ENCODE assay signal across 27 cellular contexts in genomic region chr18:45285251-45285650, GRCh38.
"Had no signal": no experiment of that assay in that cellular context is flagged by ENCODE, and none has a peak within 500 bp of the region (broad histone marks: within the 10 kb centered on the region; RNA-seq: fewer than 3 reads in every experiment).

No MANE protein-coding gene starts in this region.

- H3K4me3 Mint-ChIP-seq: stimulated activated memory B cell treated with anti-CD40 and anti-IgM and Interleukin-4, amounts not matched to agents 10 μg/mL and 1 μg/mL and 100 μg/mL, for 72 hours; stimulated activated naive B cell treated with anti-CD40 and anti-IgM and Interleukin-4, amounts not matched to agents 10 μg/mL and 1 μg/mL and 100 μg/mL, for 72 hours; stimulated activated naive CD8-positive, alpha-beta T cell treated with anti-CD3 and anti-CD28 coated beads, Interleukin-15, amount 100 ng/mL, for 72 hours; stimulated activated naive CD8-positive, alpha-beta T cell treated with anti-CD3 and anti-CD28 coated beads, Interleukin-15, Interleukin-2, amounts not matched to agents 100 ng/mL and 50 ng/mL, for 24 hours; type B pancreatic cell had no signal

- H3K27me3 ChIP-seq: stomach, suprapubic skin, testis, thyroid gland, tibial artery, tibial nerve, transverse colon, upper lobe of left lung, upper lobe of right lung, uterus, vagina had no signal

- H3K27ac Mint-ChIP-seq: stimulated activated memory B cell treated with anti-CD40 and anti-IgM and Interleukin-4, amounts not matched to agents 10 μg/mL and 1 μg/mL and 100 μg/mL, for 72 hours; stimulated activated naive B cell treated with anti-CD40 and anti-IgM and Interleukin-4, amounts not matched to agents 10 μg/mL and 1 μg/mL and 100 μg/mL, for 72 hours; stimulated activated naive CD8-positive, alpha-beta T cell treated with anti-CD3 and anti-CD28 coated beads, Interleukin-15, amount 100 ng/mL, for 72 hours; stimulated activated naive CD8-positive, alpha-beta T cell treated with anti-CD3 and anti-CD28 coated beads, Interleukin-15, Interleukin-2, amounts not matched to agents 100 ng/mL and 50 ng/mL, for 24 hours; type B pancreatic cell had no signal

- H3K4me3 ChIP-seq: stomach, suprapubic skin, testis, thoracic aorta, thyroid gland, tibial artery, tibial nerve, transverse colon, upper lobe of left lung, upper lobe of right lung, uterus, vagina had no signal

- H3K36me3 ChIP-seq: stomach, suprapubic skin, thoracic aorta, thyroid gland, tibial artery, tibial nerve, transverse colon, upper lobe of left lung, upper lobe of right lung, uterus, vagina had no signal

- H3K27ac ChIP-seq: stomach, suprapubic skin, testis, thoracic aorta, thyroid gland, tibial artery, tibial nerve, transverse colon, upper lobe of left lung, upper lobe of right lung, uterus, vagina had no signal

- DNase-seq: stimulated activated CD4-positive, alpha-beta T cell treated with anti-CD3 and anti-CD28 coated beads, Interleukin-2, amount 100 ng/mL, for 24 hours; stimulated activated CD4-positive, alpha-beta T cell treated with anti-CD3 and anti-CD28 coated beads, Interleukin-2, amount 100 ng/mL, for 48 hours; stimulated activated CD4-positive, alpha-beta T cell treated with anti-CD3 and anti-CD28 coated beads, Interleukin-4, amount 100 ng/mL, for 1 hour; stimulated activated CD4-positive, alpha-beta T cell treated with anti-CD3 and anti-CD28 coated beads, Interleukin-4, amount 100 ng/mL, for 24 hours; stimulated activated CD4-positive, alpha-beta T cell treated with anti-CD3 and anti-CD28 coated beads, Interleukin-4, amount 100 ng/mL, for 4 hours; stimulated activated CD8-positive, alpha-beta memory T cell treated with anti-CD3 and anti-CD28 coated beads, Interleukin-4, amount 100 ng/mL, for 48 hours; stimulated activated naive B cell treated with anti-CD40 and anti-IgM and Interleukin-4, amounts not matched to agents 10 μg/mL and 1 μg/mL and 100 μg/mL, for 72 hours; stimulated activated naive CD4-positive, alpha-beta T cell; stimulated activated naive CD4-positive, alpha-beta T cell treated with Interleukin-2 at 50 U/mL for 16 hours; stimulated activated naive CD8-positive, alpha-beta T cell treated with anti-CD3 and anti-CD28 coated beads, Interleukin-15, amount 100 ng/mL, for 72 hours; stimulated activated naive CD8-positive, alpha-beta T cell treated with anti-CD3 and anti-CD28 coated beads, Interleukin-15, Interleukin-2, amounts not matched to agents 100 U/mL and 50 U/mL, for 24 hours; stomach; substantia nigra; testis; thyroid gland; tibial artery; transverse colon; upper lobe of left lung; upper lobe of right lung; uterus had no signal

- H3K36me3 Mint-ChIP-seq: stimulated activated memory B cell treated with anti-CD40 and anti-IgM and Interleukin-4, amounts not matched to agents 10 μg/mL and 1 μg/mL and 100 μg/mL, for 72 hours; stimulated activated naive B cell treated with anti-CD40 and anti-IgM and Interleukin-4, amounts not matched to agents 10 μg/mL and 1 μg/mL and 100 μg/mL, for 72 hours; type B pancreatic cell had no signal

- H3K4me1 ChIP-seq: stomach, suprapubic skin, testis, thyroid gland, tibial artery, tibial nerve, transverse colon, upper lobe of left lung, upper lobe of right lung, uterus, vagina had no signal

- H3K9me3 Mint-ChIP-seq: stimulated activated memory B cell treated with anti-CD40 and anti-IgM and Interleukin-4, amounts not matched to agents 10 μg/mL and 1 μg/mL and 100 μg/mL, for 72 hours; stimulated activated naive B cell treated with anti-CD40 and anti-IgM and Interleukin-4, amounts not matched to agents 10 μg/mL and 1 μg/mL and 100 μg/mL, for 72 hours; stimulated activated naive CD8-positive, alpha-beta T cell treated with anti-CD3 and anti-CD28 coated beads, Interleukin-15, amount 100 ng/mL, for 72 hours; stimulated activated naive CD8-positive, alpha-beta T cell treated with anti-CD3 and anti-CD28 coated beads, Interleukin-15, Interleukin-2, amounts not matched to agents 100 ng/mL and 50 ng/mL, for 24 hours; type B pancreatic cell had no signal

- H3K4me1 Mint-ChIP-seq: stimulated activated naive CD8-positive, alpha-beta T cell treated with anti-CD3 and anti-CD28 coated beads, Interleukin-15, amount 100 ng/mL, for 72 hours had no signal

- H3K9me3 ChIP-seq: stomach, suprapubic skin, testis, thoracic aorta, thyroid gland, tibial artery, tibial nerve, transverse colon, upper lobe of left lung, upper lobe of right lung, uterus, vagina had no signal

- ATAC-seq: stimulated activated memory B cell treated with anti-CD40 and anti-IgM and Interleukin-4, amounts not matched to agents 10 μg/mL and 1 μg/mL and 100 μg/mL, for 72 hours; stimulated activated naive B cell treated with anti-CD40 and anti-IgM and Interleukin-4, amounts not matched to agents 10 μg/mL and 1 μg/mL and 100 μg/mL, for 72 hours; stimulated activated naive CD8-positive, alpha-beta T cell treated with anti-CD3 and anti-CD28 coated beads, Interleukin-15, amount 100 ng/mL, for 72 hours; stimulated activated naive CD8-positive, alpha-beta T cell treated with anti-CD3 and anti-CD28 coated beads, Interleukin-15, Interleukin-2, amounts not matched to agents 100 U/mL and 50 U/mL, for 24 hours; upper lobe of right lung had no signal
